In the genomic region with DNA sequence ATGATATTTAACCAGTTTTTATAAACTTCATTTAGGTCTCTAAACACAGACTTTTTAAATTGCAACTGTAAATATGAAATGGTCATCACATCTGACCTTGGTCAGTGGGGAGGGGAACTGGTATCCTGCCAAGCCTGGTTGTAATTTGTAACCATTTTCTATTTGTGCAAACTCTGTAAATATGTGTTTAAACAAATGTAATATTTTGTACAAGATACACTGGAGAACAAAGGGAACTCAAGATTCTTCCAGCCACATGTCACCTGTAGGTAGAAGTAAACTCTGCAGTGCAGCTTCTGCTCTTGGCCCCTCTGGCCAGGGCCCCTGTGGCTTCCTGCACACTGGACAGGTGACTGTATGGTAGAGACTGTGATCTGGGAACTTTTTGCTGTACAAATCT, we compare ENCODE assay signal across 22 cellular contexts.
"Had no signal": no experiment of that assay in that cellular context is flagged by ENCODE, and none has a peak within 500 bp of the region (broad histone marks: within the 10 kb centered on the region; RNA-seq: fewer than 3 reads in every experiment).

No MANE protein-coding gene starts in this region.

- H3K4me2 ChIP-seq: smooth muscle cell had no signal

- H3K4me1 ChIP-seq: left lung, parathyroid adenoma, right atrium auricular region, suprapubic skin, thyroid gland had no signal

- H3K4me3 ChIP-seq: dorsolateral prefrontal cortex, gastrocnemius medialis, left lung, mucosa of descending colon, right atrium auricular region, smooth muscle cell, suprapubic skin, thyroid gland had no signal

- H3K27ac ChIP-seq: dorsolateral prefrontal cortex, epithelial cell of prostate, left lung, neutrophil, parathyroid adenoma, right atrium auricular region, suprapubic skin, thyroid gland had no signal

- H3K9me3 ChIP-seq: gastrocnemius medialis, left lung, mucosa of descending colon, neutrophil, right atrium auricular region, suprapubic skin, thyroid gland had no signal

- H3K9ac ChIP-seq: parathyroid adenoma had no signal

- H3K27me3 ChIP-seq: dorsolateral prefrontal cortex, gastrocnemius medialis, left lung, neutrophil, right atrium auricular region, suprapubic skin, thyroid gland had no signal

- ATAC-seq: esophagus mucosa; gastrocnemius medialis; natural killer cell treated with Interleukin-12 subunit alpha and Interleukin-12 subunit beta and Interleukin-15 and Interleukin-18, amount 100 ng/mL, for 72 hours; stimulated activated naive CD8-positive, alpha-beta T cell treated with anti-CD3 and anti-CD28 coated beads, Interleukin-15, amount 100 ng/mL, for 72 hours had no signal

- H3K79me2 ChIP-seq: parathyroid adenoma had no signal

- DNase-seq: effector CD4-positive, alpha-beta T cell; gastrocnemius medialis; kidney; left lung; mucosa of descending colon; naive B cell; stimulated activated CD4-positive, alpha-beta T cell treated with anti-CD3 and anti-CD28 coated beads, Interleukin-12 subunit alpha, Interleukin-12 subunit beta, amount 100 ng/mL, for 4 hours; stimulated activated CD4-positive, alpha-beta T cell treated with anti-CD3 and anti-CD28 coated beads, Interleukin-1b, Interleukin-23, amount 100 ng/mL, for 48 hours; stimulated activated CD4-positive, alpha-beta T cell treated with anti-CD3 and anti-CD28 coated beads, Interleukin-4, amount 100 ng/mL, for 1 hour; stimulated activated CD8-positive, alpha-beta memory T cell treated with anti-CD3 and anti-CD28 coated beads, Interleukin-4, amount 100 ng/mL, for 48 hours; stimulated activated naive CD4-positive, alpha-beta T cell; stimulated activated naive CD8-positive, alpha-beta T cell treated with anti-CD3 and anti-CD28 coated beads, Interleukin-15, amount 100 ng/mL, for 72 hours had no signal
